24 cellular contexts compared by ENCODE assay signal in genomic region chr6:19603716-19604115, GRCh38.
DNase-seq lines count a peak whose midpoint lies in the region; ATAC-seq and TF ChIP-seq lines count a peak whose summit lies in the region.
"Had no signal": no experiment of that assay in that cellular context is flagged by ENCODE, and none has a peak within 500 bp of the region (broad histone marks: within the 10 kb centered on the region; RNA-seq: fewer than 3 reads in every experiment).

No MANE protein-coding gene starts in this region.

- TF ChIP-seq CTCF in right atrium auricular region (IDR thresholded peaks at IDR 0.05): no peak

- H3K36me3 Mint-ChIP-seq in naive thymus-derived CD4-positive, alpha-beta T cell: no peaks in the 10 kb centered on the region
- H3K36me3 Mint-ChIP-seq: CD4-positive, alpha-beta memory T cell had no signal

- H3K27ac ChIP-seq in right atrium auricular region: no peak overlapping the region
- H3K27ac ChIP-seq in naive thymus-derived CD4-positive, alpha-beta T cell (ENCODE audit: low read depth, low read length): no peak overlapping the region
- H3K27ac ChIP-seq: 22Rv1; BLaER1 treated with 17β-estradiol and CSF1 and Interleukin-3, amounts not matched to agents 10 nM and 100 nM had no signal

- no peak overlapping the region for H3K4me3 Mint-ChIP-seq in naive thymus-derived CD4-positive, alpha-beta T cell
- H3K4me3 Mint-ChIP-seq: CD4-positive, alpha-beta memory T cell; H9; HFFc6 had no signal

- DNase-seq in Right ventricle myocardium superior: peak; percentile 50
- DNase-seq in right atrium auricular region (ENCODE audit: low spot score): no peak
- DNase-seq in cerebellar cortex (ENCODE audit: low spot score): peak; percentile 35
- DNase-seq in globus pallidus (ENCODE audit: low spot score): peak; percentile 19
- no peak for DNase-seq in sciatic nerve (ENCODE audit: low spot score)
- no peak for DNase-seq in naive thymus-derived CD4-positive, alpha-beta T cell
- DNase-seq: ACHN; Caco-2; CD4-positive, alpha-beta memory T cell; DMS 273 treated with DMSO at 0.1 percent for 48 hours; DMS79 treated with DMSO at 0.1 percent for 48 hours; H9; HFFc6; Kasumi-1; NCI-H1694; NCI-H2081; NCI-H2171; NCI-H526 treated with DMSO at 0.1 percent for 48 hours; SHP77 had no signal

- intact Hi-C loops in Right ventricle myocardium superior (cut with DNase I): no loop called here
- intact Hi-C loops in sciatic nerve (cut with DNase I): no loop called here
- intact Hi-C loops in naive thymus-derived CD4-positive, alpha-beta T cell (cut with micrococcal nuclease): no loop called here

- peaks cover 0 to 5% (median 0%) of the 10 kb centered on the region in 5 donors for H3K27me3 Mint-ChIP-seq in naive thymus-derived CD4-positive, alpha-beta T cell
- H3K27me3 Mint-ChIP-seq: CD4-positive, alpha-beta memory T cell had no signal

- H3K9me3 Mint-ChIP-seq in naive thymus-derived CD4-positive, alpha-beta T cell: peaks cover 0 to 10% (median 4%) of the 10 kb centered on the region in 11 donors
- H3K9me3 Mint-ChIP-seq: H9, HFFc6 had no signal

- POLR2A ChIA-PET in naive thymus-derived CD4-positive, alpha-beta T cell (lab: Charles Lee): no interaction called here

- H3K27ac Mint-ChIP-seq in naive thymus-derived CD4-positive, alpha-beta T cell: no peak overlapping the region
- H3K27ac Mint-ChIP-seq: CD4-positive, alpha-beta memory T cell; H9; HFFc6 had no signal

- ATAC-seq in Right ventricle myocardium superior (ENCODE audit: poor library complexity): peak; percentile 22
- ATAC-seq in sciatic nerve: peak; percentile 61
- no peak for ATAC-seq in HG03442 (IDR thresholded peaks at IDR 0.05; ENCODE audit: unreplicated experiment)
- no peak for ATAC-seq in naive thymus-derived CD4-positive, alpha-beta T cell
- no peak for ATAC-seq in GM18511 (IDR thresholded peaks at IDR 0.05; ENCODE audit: unreplicated experiment)
- ATAC-seq: GM12878 had no signal

- no peaks in the 10 kb centered on the region for H3K27me3 ChIP-seq in right atrium auricular region
- no peaks in the 10 kb centered on the region for H3K27me3 ChIP-seq in naive thymus-derived CD4-positive, alpha-beta T cell (ENCODE audit: control insufficient read depth in 2 of 2, insufficient read depth in 2 of 2, low read length in 2 of 2)

- CTCF ChIA-PET in naive thymus-derived CD4-positive, alpha-beta T cell (lab: Charles Lee): no interaction called here

- H3K4me1 Mint-ChIP-seq in naive thymus-derived CD4-positive, alpha-beta T cell: no peaks in the 10 kb centered on the region
- H3K4me1 Mint-ChIP-seq: CD4-positive, alpha-beta memory T cell had no signal

- no peaks in the 10 kb centered on the region for H3K36me3 ChIP-seq in right atrium auricular region
- H3K36me3 ChIP-seq in naive thymus-derived CD4-positive, alpha-beta T cell (ENCODE audit: control insufficient read depth in 2 of 3, insufficient read depth in 3 of 3, low read length in 3 of 3): no peaks in the 10 kb centered on the region
- H3K36me3 ChIP-seq: BLaER1 treated with 17β-estradiol and CSF1 and Interleukin-3, amounts not matched to agents 10 nM and 100 nM had no signal

- no peak overlapping the region for H3K4me3 ChIP-seq in right atrium auricular region
- H3K4me3 ChIP-seq in naive thymus-derived CD4-positive, alpha-beta T cell (ENCODE audit: low read length): no peak overlapping the region
- H3K4me3 ChIP-seq: BLaER1 treated with 17β-estradiol and CSF1 and Interleukin-3, amounts not matched to agents 10 nM and 100 nM; GM12878 had no signal

- no peaks in the 10 kb centered on the region for H3K9me3 ChIP-seq in right atrium auricular region
- no peaks in the 10 kb centered on the region for H3K9me3 ChIP-seq in naive thymus-derived CD4-positive, alpha-beta T cell (ENCODE audit: control insufficient read depth in 2 of 3, low read length in 3 of 3)
- H3K9me3 ChIP-seq: Caco-2 had no signal

- no peaks in the 10 kb centered on the region for H3K4me1 ChIP-seq in right atrium auricular region
- H3K4me1 ChIP-seq in naive thymus-derived CD4-positive, alpha-beta T cell (ENCODE audit: control insufficient read depth in 2 of 2, insufficient read depth in 2 of 2, low read length in 2 of 2): no peaks in the 10 kb centered on the region
- H3K4me1 ChIP-seq: Caco-2 had no signal

Comparison
In these comparisons a context has a peak if more than half of its experiments do, and no peak if none do; other contexts are left out.
1. DNase-seq: peak in Right ventricle myocardium superior (single experiment), cerebellar cortex (single experiment) and globus pallidus (single experiment); none in right atrium auricular region (single experiment), sciatic nerve (single experiment) and naive thymus-derived CD4-positive, alpha-beta T cell (0 of 9).
2. ATAC-seq: peak in Right ventricle myocardium superior (single experiment) and sciatic nerve (single experiment); none in HG03442 (single experiment), naive thymus-derived CD4-positive, alpha-beta T cell (single experiment) and GM18511 (single experiment).